ENCODE assay signal across 9 cellular contexts in genomic region chr16:9102379-9102778, GRCh38. TPM values are rescaled to one million over a fixed set of nuclear protein-coding genes. Genes with fewer than 3 reads are reported as not detected.
DNase-seq lines count a peak whose midpoint lies in the region; ATAC-seq and TF ChIP-seq lines count a peak whose summit lies in the region.
"Had no signal": no experiment of that assay in that cellular context is flagged by ENCODE, and none has a peak within 500 bp of the region (broad histone marks: within the 10 kb centered on the region; RNA-seq: fewer than 3 reads in every experiment).

No MANE protein-coding gene starts in this region.

- CTCF ChIA-PET in PC-3 (lab: Charles Lee), result no interaction called here

- ATAC-seq in PC-3, result no peak
- peak in 2 of 4 donors; percentile 46 to 48 for ATAC-seq in psoas muscle
- no peak for ATAC-seq in HG03342 (IDR thresholded peaks at IDR 0.05; ENCODE audit: unreplicated experiment)
- ATAC-seq in GM21528 (IDR thresholded peaks at IDR 0.05; ENCODE audit: low FRiP score, unreplicated experiment), result no peak

- TF ChIP-seq CTCF in PC-3 (conservative IDR thresholded peaks at IDR 0.05; ENCODE audit: low read depth, low read length) (no peak), choroid plexus epithelial cell (conservative IDR thresholded peaks at IDR 0.05; ENCODE audit: low read depth, low read length) (no peak), psoas muscle (IDR thresholded peaks at IDR 0.05) (no peak)

- POLR2A ChIA-PET in PC-3 (lab: Charles Lee; ENCODE audit: unreplicated experiment), result no interaction called here

- H3K27ac ChIP-seq in PC-3 (ENCODE audit: low read length) (no peak overlapping the region), psoas muscle (peak overlapping the region; percentile 25)

- no peaks in the 10 kb centered on the region for H3K9me2 ChIP-seq in PC-3 (replicated peaks; ENCODE audit: low read length)

- H3K4me1 ChIP-seq in PC-3 (ENCODE audit: insufficient read depth, low read length) (peaks cover 23% of the 10 kb centered on the region), psoas muscle (peaks cover 96% of the 10 kb centered on the region)

- H3K9me3 ChIP-seq in PC-3 (ENCODE audit: low read length), result no peaks in the 10 kb centered on the region
- H3K9me3 ChIP-seq in psoas muscle, result no peaks in the 10 kb centered on the region

- peak; percentile 22 for DNase-seq in GF-D8 (lab: John Stamatoyannopoulos, UW)
- peak; percentile 22 for DNase-seq in PC-3
- peak; percentile 90 for DNase-seq in choroid plexus epithelial cell (ENCODE audit: low read depth)
- no peak for DNase-seq in psoas muscle
- no peak for DNase-seq in NCI-H345 treated with DMSO at 0.1 percent for 48 hours (lab: John Stamatoyannopoulos, UW; ENCODE audit: unreplicated experiment)
- DNase-seq in SHP77 treated with DMSO at 0.1 percent for 48 hours (lab: John Stamatoyannopoulos, UW), result no peak
- DNase-seq: NCI-H345 had no signal

- no peak overlapping the region for H3K4me2 ChIP-seq in PC-3 (ENCODE audit: low read length)

- H3K4me3 ChIP-seq in PC-3 (ENCODE audit: low read length), result no peak overlapping the region
- H3K4me3 ChIP-seq in choroid plexus epithelial cell (ENCODE audit: low read depth, low read length), result no peak overlapping the region
- peak overlapping the region; percentile 20 for H3K4me3 ChIP-seq in psoas muscle

- no peak overlapping the region for H2AFZ ChIP-seq in PC-3 (ENCODE audit: low read length)

- no TSS peak for BruUV-seq in PC-3 (replicated peaks; lab: Mats Ljungman, UMichigan)

- H3K9ac ChIP-seq in PC-3 (ENCODE audit: low read length), result no peak overlapping the region

- H3K27me3 ChIP-seq in PC-3 (ENCODE audit: low read length), result no peaks in the 10 kb centered on the region
- no peaks in the 10 kb centered on the region for H3K27me3 ChIP-seq in psoas muscle (ENCODE audit: insufficient read depth in 3 of 3, low read length in 2 of 3)

- no peaks in the 10 kb centered on the region for H3F3A ChIP-seq in PC-3 (ENCODE audit: low read length, unreplicated experiment)

- H3K36me3 ChIP-seq in PC-3 (ENCODE audit: low read depth, low read length), result peaks cover 81% of the 10 kb centered on the region
- H3K36me3 ChIP-seq in psoas muscle (ENCODE audit: insufficient read depth in 1 of 2, low read depth in 1 of 2), result peaks cover 6 to 40% of the 10 kb centered on the region in 2 donors

- peaks cover 87% of the 10 kb centered on the region for H4K20me1 ChIP-seq in PC-3 (ENCODE audit: low read length)

- intact Hi-C loops in PC-3 (cut with micrococcal nuclease), result no loop called here
- intact Hi-C loops in psoas muscle (cut with DNase I), result no loop called here

- H3K79me2 ChIP-seq in PC-3 (ENCODE audit: low read length), result peaks cover 100% of the 10 kb centered on the region

- WGBS in psoas muscle, 3 donors, result 15 to 43% (median 22%) methylated on average over 2 of the region's 2 CpGs

RNA-seq across cellular contexts. Expression of gene HAPSTR1, which starts 10.9 kb away (rescaled TPM):
- total RNA-seq in PC-3 (2014; rRNA removed) (24.4 and 28.6 TPM in 2 replicates), psoas muscle (10 to 100 TPM; 54.5 to 80.0 (median 73.5) TPM)
- 10 to 100 TPM; 15.1 to 44.5 (median 18.2) TPM for polyA plus RNA-seq in psoas muscle

Comparison
In these comparisons a context has a peak if more than half of its experiments do, and no peak if none do; other contexts are left out.
1. DNase-seq: peak in GF-D8 (single experiment), PC-3 (single experiment) and choroid plexus epithelial cell (single experiment); none in psoas muscle (0 of 2), NCI-H345 treated with DMSO at 0.1 percent for 48 hours (single experiment) and SHP77 treated with DMSO at 0.1 percent for 48 hours (single experiment).